8 cellular contexts compared by ENCODE assay signal in genomic region chr5:80408976-80409926, GRCh38. TPM values are rescaled to one million over a fixed set of nuclear protein-coding genes. Genes with fewer than 3 reads are reported as not detected.
DNase-seq lines count a peak whose midpoint lies in the region; ATAC-seq, FAIRE-seq and TF ChIP-seq lines count a peak whose summit lies in the region.

No MANE protein-coding gene starts in this region.

- H3K27ac Mint-ChIP-seq in HFFc6: peak overlapping the region; percentile 98
- H3K27ac Mint-ChIP-seq in MCF 10A (ENCODE audit: low read depth, unreplicated experiment): peak overlapping the region; percentile 98

- H3K36me3 ChIP-seq in ACC112 (ENCODE audit: insufficient read depth, low read length): no peaks in the 10 kb centered on the region

- peak overlapping the region; percentile 95; the same call in 1 of the 2 replicates for H3K27ac ChIP-seq in ACC112 (ENCODE audit: low read depth, low read length)

- H3K79me2 ChIP-seq in ACC112 (ENCODE audit: control insufficient read depth, insufficient read depth, low read length, unreplicated experiment): peaks cover 46% of the 10 kb centered on the region

- CTCF ChIA-PET in MCF 10A (lab: Yijun Ruan, JAX): interaction anchor here (0.7 to 1.0 kb wide), 4 partner anchors 72 to 837 kb away, joined by 3 read pairs; no protein-coding TSS in a partner anchor

- ATAC-seq in GM19463 (IDR thresholded peaks at IDR 0.05; ENCODE audit: unreplicated experiment) (no peak), HG03565 (IDR thresholded peaks at IDR 0.05; ENCODE audit: unreplicated experiment) (no peak), HG02759 (IDR thresholded peaks at IDR 0.05; ENCODE audit: unreplicated experiment) (no peak)

- no peaks in the 10 kb centered on the region for H3K27me3 ChIP-seq in ACC112 (ENCODE audit: insufficient read depth, low read length)
- no peaks in the 10 kb centered on the region for H3K27me3 ChIP-seq in mononuclear cell (ENCODE audit: insufficient read depth, low read length)

- H3K9me3 ChIP-seq in mononuclear cell (ENCODE audit: low read depth, low read length): no peaks in the 10 kb centered on the region

- H3K27me3 Mint-ChIP-seq in HFFc6 (ENCODE audit: insufficient read depth) (peaks cover 9% of the 10 kb centered on the region; the same call in 1 of the 2 replicates), MCF 10A (ENCODE audit: insufficient read depth, unreplicated experiment) (no peaks in the 10 kb centered on the region)

- TF ChIP-seq POLR2A in GM12891 (IDR thresholded peaks at IDR 0.05; ENCODE audit: low read depth, low read length): no peak

- POLR2A ChIA-PET in MCF 10A (lab: Yijun Ruan, JAX): interaction anchor here (0.7 to 4.5 kb wide), 17 partner anchors 10 to 1883 kb away, joined by 3 to 58 read pairs (median 4); partner anchors contain the start of genes FAM151B and SERINC5

- H3K4me3 ChIP-seq in ACC112 (ENCODE audit: low read depth, low read length) (peak overlapping the region; percentile 92), mononuclear cell (ENCODE audit: low read length) (peak overlapping the region; percentile 96)

- no peak for FAIRE-seq in GM12891 (lab: Jason Lieb, UNC)

- BruUV-seq in MCF 10A (replicated peaks; lab: Mats Ljungman, UMichigan): TSS peak; percentile 65

- DNase-seq in HFFc6: no peak
- peak; percentile 27 for DNase-seq in MCF 10A (ENCODE audit: unreplicated experiment)
- no peak for DNase-seq in GM12891 (ENCODE audit: insufficient read length, low spot score)

- H3K36me3 Mint-ChIP-seq in HFFc6 (ENCODE audit: low read depth) (peaks cover 3% of the 10 kb centered on the region; the same call in 1 of the 2 replicates), MCF 10A (ENCODE audit: insufficient read depth, unreplicated experiment) (peaks cover 6% of the 10 kb centered on the region)

- peak overlapping the region; percentile 98 for H3K4me3 Mint-ChIP-seq in HFFc6
- peak overlapping the region; percentile 80 for H3K4me3 Mint-ChIP-seq in MCF 10A (ENCODE audit: unreplicated experiment)

- H3K4me1 Mint-ChIP-seq in HFFc6 (ENCODE audit: low read depth) (peaks cover 32% of the 10 kb centered on the region), MCF 10A (ENCODE audit: insufficient read depth, unreplicated experiment) (peaks cover 24% of the 10 kb centered on the region)

- intact Hi-C loops in MCF 10A (cut with micrococcal nuclease): loop anchor here (10.0 kb wide), 1 partner anchor 246 kb away; the partner anchor contains the start of genes DHFR and MSH3

- H3K9me3 Mint-ChIP-seq in HFFc6 (no peaks in the 10 kb centered on the region), MCF 10A (ENCODE audit: unreplicated experiment) (peaks cover 3% of the 10 kb centered on the region)

- TF ChIP-seq CTCF in HFFc6 (IDR thresholded peaks at IDR 0.05) (no peak), MCF 10A (IDR thresholded peaks at IDR 0.05; ENCODE audit: unreplicated experiment) (no peak)

- H3K4me1 ChIP-seq in ACC112 (ENCODE audit: control insufficient read depth, insufficient read depth, low read length, unreplicated experiment) (peaks cover 9% of the 10 kb centered on the region), mononuclear cell (ENCODE audit: insufficient read depth, low read length) (peaks cover 23% of the 10 kb centered on the region)

- no peak overlapping the region for H2AFZ ChIP-seq in ACC112 (ENCODE audit: low read length, unreplicated experiment)

TF ChIP-seq in GM12891, 5 proteins besides CTCF, POLR2A, EP300 and RAD21:
- no peak for TF ChIP-seq SPI1 (IDR thresholded peaks at IDR 0.05; ENCODE audit: low read depth, low read length)
- TF ChIP-seq TAF1 (IDR thresholded peaks at IDR 0.05; ENCODE audit: low read depth, low read length): no peak
- TF ChIP-seq POLR2AphosphoS5 (IDR thresholded peaks at IDR 0.05; ENCODE audit: low read depth, low read length): no peak
- TF ChIP-seq PAX5 (IDR thresholded peaks at IDR 0.05; ENCODE audit: insufficient read depth, low read length, severe bottlenecking): no peak
- TF ChIP-seq POU2F2 (IDR thresholded peaks at IDR 0.05; ENCODE audit: low read depth, low read length): no peak

RNA-seq across cellular contexts. Expression of gene ZFYVE16, which starts 1.4 kb away (rescaled TPM):
- total RNA-seq in HFFc6 (2021; fragmentation: NEBNext Ultra II Directional; extraction: Animal tissue kit (Norgen Biotek cat#: 25700)): 10 to 100 TPM; 25.9 to 31.2 (median 28.8) TPM
- total RNA-seq in MCF 10A (2022) (34.8 and 36.9 TPM in 2 replicates), mononuclear cell (30.9 TPM)
- 2.0 TPM for polyA plus RNA-seq in GM12891 (2012; ENCODE audit: low read depth, missing spikeins)
